Comparison of ENCODE assay signal across 21 cellular contexts in genomic region chr20:44686934-44687333, GRCh38. TPM values are rescaled to one million over a fixed set of nuclear protein-coding genes. Genes with fewer than 3 reads are reported as not detected.
DNase-seq lines count a peak whose midpoint lies in the region; ATAC-seq, FAIRE-seq and TF ChIP-seq lines count a peak whose summit lies in the region.
"Had no signal": no experiment of that assay in that cellular context is flagged by ENCODE, and none has a peak within 500 bp of the region (broad histone marks: within the 10 kb centered on the region; RNA-seq: fewer than 3 reads in every experiment).

No MANE protein-coding gene starts in this region.

- H2BK15ac ChIP-seq in IMR-90 (ENCODE audit: low read depth, low read length): no peak overlapping the region

- H3K9ac ChIP-seq in IMR-90 (ENCODE audit: low read depth, low read length) (no peak overlapping the region), K562 (ENCODE audit: insufficient read depth in 1 of 2, low read depth in 2 of 2, low read length in 2 of 2) (no peak overlapping the region)

- H3K4ac ChIP-seq in IMR-90 (ENCODE audit: low read depth, low read length): no peak overlapping the region

- no peak for ATAC-seq in A549
- no peak for ATAC-seq in IMR-90 (ENCODE audit: low read depth)
- no peak for ATAC-seq in K562

- H3K27ac ChIP-seq in A549 (peak overlapping the region in 1 of 2 experiments; percentile 89; a peak in 4 of 6 replicates), IMR-90 (ENCODE audit: insufficient read depth, low read length) (no peak overlapping the region), K562 (ENCODE audit: extremely low read depth, low read depth, low read length) (no peak overlapping the region)

- BruUV-seq in IMR-90 (replicated peaks; lab: Mats Ljungman, UMichigan) (no TSS peak), K562 (replicated peaks; lab: Mats Ljungman, UMichigan) (no TSS peak)

- H3K4me1 ChIP-seq in A549 (peaks cover 19% of the 10 kb centered on the region), IMR-90 (ENCODE audit: control insufficient read depth, insufficient read depth, low read length) (peaks cover 6% of the 10 kb centered on the region; the same call in 1 of the 2 replicates), K562 (replicated peaks in 1 of 2; ENCODE audit: control insufficient read depth in 2 of 2, insufficient read depth in 2 of 2, low read length in 2 of 2) (no peaks in the 10 kb centered on the region; a peak in 1 of 5 replicates)

- H3K79me1 ChIP-seq in IMR-90 (ENCODE audit: low read depth in 1 of 2, low read length in 2 of 2): no peaks in the 10 kb centered on the region

- H3K4me3 ChIP-seq in A549 (no peak overlapping the region), IMR-90 (ENCODE audit: insufficient read depth, low read depth, low read length) (no peak overlapping the region), K562 (no peak overlapping the region)

- H3K36me3 ChIP-seq in IMR-90 (ENCODE audit: control insufficient read depth, insufficient read depth, low read length): no peaks in the 10 kb centered on the region
- H3K36me3 ChIP-seq in K562 (ENCODE audit: control insufficient read depth, insufficient read depth, low read length): no peaks in the 10 kb centered on the region

- H3K56ac ChIP-seq in IMR-90 (ENCODE audit: extremely low read depth, insufficient read depth, low read length): no peak overlapping the region

- H3K18ac ChIP-seq in IMR-90 (ENCODE audit: low read depth, low read length): no peak overlapping the region

- H2AFZ ChIP-seq in IMR-90 (replicated peaks; ENCODE audit: low read length, poor library complexity) (no peak overlapping the region), K562 (ENCODE audit: low read depth, low read length) (no peak overlapping the region)

- TF ChIP-seq CTCF in A549 (IDR thresholded peaks at IDR 0.05) (no peak), IMR-90 (conservative IDR thresholded peaks at IDR 0.05; ENCODE audit: low read depth, low read length) (no peak), K562 (IDR thresholded peaks at IDR 0.05 in 2 of 3, conservative IDR thresholded peaks at IDR 0.05 in 1 of 3; ENCODE audit: insufficient read depth in 2 of 3, low read depth in 1 of 3, low read length in 3 of 3) (no peak)

- no peak overlapping the region for H2AK9ac ChIP-seq in IMR-90 (replicated peaks; ENCODE audit: low read depth, low read length, poor library complexity)

- H3K9me3 ChIP-seq in A549 (peaks cover 19% of the 10 kb centered on the region), IMR-90 (ENCODE audit: control insufficient read depth, insufficient read depth, low read length) (peaks cover 1% of the 10 kb centered on the region; the same call in 1 of the 2 replicates), K562 (replicated peaks; ENCODE audit: control insufficient read depth, insufficient read depth, low read depth, low read length) (no peaks in the 10 kb centered on the region; the same call in 1 of the 2 replicates)

- H2BK20ac ChIP-seq in IMR-90 (ENCODE audit: low read depth, low read length): no peak overlapping the region

- H2BK120ac ChIP-seq in IMR-90 (ENCODE audit: low read depth, low read length): no peak overlapping the region

- CTCF ChIA-PET in A549 (lab: Yijun Ruan, JAX): interaction anchor here (5.4 to 11.0 kb wide), 2 partner anchors 16 to 38 kb away, joined by 58 to 525 read pairs; partner anchors contain the start of gene CCN5
- CTCF ChIA-PET in IMR-90 (lab: Yijun Ruan, JAX): interaction anchor here (0.9 kb wide), 1 partner anchor 16 kb away, joined by 3 read pairs; no protein-coding TSS in a partner anchor
- CTCF ChIA-PET in K562 (lab: Yijun Ruan, JAX; ENCODE audit: low intra/inter-chr PET ratio): interaction anchor here (5.8 kb wide), 1 partner anchor 46 kb away, joined by 58 read pairs; no protein-coding TSS in a partner anchor

- in situ Hi-C loops in IMR-90 (cut with MboI; ENCODE audit: low sequenced_read_pairs) (loop anchor here (5.0 to 10.0 kb wide), 2 partner anchors 45 to 178 kb away; no protein-coding TSS in a partner anchor), K562 (cut with MboI) (loop anchor here (5.0 kb wide), 2 partner anchors 55 to 180 kb away; no protein-coding TSS in a partner anchor)

- TF ChIP-seq EP300 in A549 (IDR thresholded peaks at IDR 0.05) (no peak), K562 (IDR thresholded peaks at IDR 0.05; ENCODE audit: low read length) (no peak)

- TF ChIP-seq POLR2A in A549 (IDR thresholded peaks at IDR 0.05; ENCODE audit: low read length): no peak
- TF ChIP-seq POLR2A in IMR-90 (IDR thresholded peaks at IDR 0.05; ENCODE audit: low read depth, low read length): no peak
- no peak for TF ChIP-seq POLR2A in K562 (conservative IDR thresholded peaks at IDR 0.05)

- FAIRE-seq in A549 (lab: Jason Lieb, UNC): no peak
- no peak for FAIRE-seq in K562 (lab: Jason Lieb, UNC)
- FAIRE-seq: GM12891, GM18507 had no signal

- TF ChIP-seq RAD21 in A549 (conservative IDR thresholded peaks at IDR 0.05 in 1 of 2, IDR thresholded peaks at IDR 0.05 in 1 of 2) (no peak), IMR-90 (IDR thresholded peaks at IDR 0.05; ENCODE audit: low read length) (no peak), K562 (CRISPR knock-in tag; conservative IDR thresholded peaks at IDR 0.05 in 1 of 2, IDR thresholded peaks at IDR 0.05 in 1 of 2) (no peak)

- dilution Hi-C loops in IMR-90 (cut with HindIII; ENCODE audit: low sequenced_read_pairs, unreplicated experiment): no loop called here

- no peak overlapping the region for H4K8ac ChIP-seq in IMR-90 (ENCODE audit: low read depth in 2 of 2, low read length in 2 of 2)

- H2AK5ac ChIP-seq in IMR-90 (ENCODE audit: low read depth, low read length): no peak overlapping the region

- no peak overlapping the region for H4K91ac ChIP-seq in IMR-90 (ENCODE audit: insufficient read depth, low read depth, low read length)

- POLR2A ChIA-PET in A549 (lab: Yijun Ruan, JAX): no interaction called here
- POLR2A ChIA-PET in IMR-90 (lab: Charles Lee; ENCODE audit: unreplicated experiment): no interaction called here
- POLR2A ChIA-PET in K562 (lab: Yijun Ruan, JAX): no interaction called here

- no peaks in the 10 kb centered on the region for H3K79me2 ChIP-seq in K562 (ENCODE audit: control insufficient read depth, insufficient read depth, low read length)

- H4K20me1 ChIP-seq in IMR-90 (ENCODE audit: insufficient read depth, low read length) (no peaks in the 10 kb centered on the region), K562 (replicated peaks; ENCODE audit: control insufficient read depth, insufficient read depth, low read length) (no peaks in the 10 kb centered on the region; the same call in 1 of the 2 replicates)

- H3K14ac ChIP-seq in IMR-90 (replicated peaks; ENCODE audit: low read depth, low read length): no peak overlapping the region

- H3K27me3 ChIP-seq in IMR-90 (ENCODE audit: control insufficient read depth, insufficient read depth, low read length): peaks cover 9% of the 10 kb centered on the region
- peaks cover 13 to 24% of the 10 kb centered on the region in 2 experiments; a peak in 4 of 5 replicates for H3K27me3 ChIP-seq in K562 (ENCODE audit: control insufficient read depth in 2 of 2, insufficient read depth in 2 of 2, low read length in 2 of 2)

- no peak overlapping the region for H4K5ac ChIP-seq in IMR-90 (ENCODE audit: low read depth, low read length)

- intact Hi-C loops in IMR-90 (cut with micrococcal nuclease) (no loop called here), K562 (cut with micrococcal nuclease) (no loop called here)

- DNase-seq in A549 (ENCODE audit: low read depth in 1 of 2, low spot score in 1 of 2) (no peak), IMR-90 (no peak), K562 (ENCODE audit: extremely low read depth in 1 of 4, low spot score in 3 of 4) (no peak), kidney glomerular epithelial cell (lab: John Stamatoyannopoulos, UW) (no peak), NCI-H1930 (lab: John Stamatoyannopoulos, UW) (no peak)
- DNase-seq in activated CD4-positive, alpha-beta T cell treated with anti-CD3 and anti-CD28 coated beads, Interleukin-2, amount 50 U/mL, for 48 hours: no peak
- DNase-seq: 8988T; C1 segment of cervical spinal cord; Calu3; CD4-positive, alpha-beta memory T cell; COR-L47; DMS53; DMS79 treated with DMSO at 0.1 percent for 48 hours; GF-D8; GOT3; H7; HCEC 1CT had no signal

- 88% methylated on average over 4 of the region's 4 CpGs for WGBS in A549 (ENCODE audit: missing lambda C conversion rate)
- WGBS in IMR-90 (ENCODE audit: extremely low coverage in 2 of 2, insufficient read length in 1 of 2), 2 experiments: 75% methylated on average over 3 of the region's 4 CpGs; no CpG with 5 or more reads in 1 of the 2 experiments
- 0% methylated on average over 4 of the region's 4 CpGs for WGBS in K562 (ENCODE audit: insufficient coverage, low coverage, missing lambda C conversion rate)

- H3K9me1 ChIP-seq in IMR-90 (ENCODE audit: insufficient read depth, low read length) (no peaks in the 10 kb centered on the region), K562 (ENCODE audit: control insufficient read depth, insufficient read depth, low read length) (no peaks in the 10 kb centered on the region)

- H3K23ac ChIP-seq in IMR-90 (ENCODE audit: low read depth, low read length): no peak overlapping the region

- no peak overlapping the region for H2BK5ac ChIP-seq in IMR-90 (ENCODE audit: low read depth, low read length, poor library complexity, severe bottlenecking)

- H3K4me2 ChIP-seq in A549: no peak overlapping the region
- no peak overlapping the region for H3K4me2 ChIP-seq in IMR-90 (ENCODE audit: low read depth, low read length)
- no peak overlapping the region for H3K4me2 ChIP-seq in K562 (ENCODE audit: insufficient read depth, low read length)

RNA-seq across cellular contexts. Expression of gene CCN5, which starts 28.2 kb away (rescaled TPM):
- polyA plus RNA-seq in A549 (2011; rRNA removed) (9.9 and 10.1 TPM in 2 replicates), A549 (2017; fragmentation: RNase III; extraction: RNeasy Plus Mini Kit Qiagen cat#74134 plus additional on column Dnase treatment) (11.1 to 13.9 TPM (median 12.3 TPM) in 3 replicates), IMR-90 (2012; rRNA removed) (not detected in 2 replicates), K562 (2011; rRNA removed) (not detected in 2 replicates), K562 (2014; fragmentation: Illumina TruSeq; extraction: Trizol) (not detected in 2 replicates), K562 (2014; fragmentation: Nextera tagmentation; extraction: Ambion mirVana) (not detected), K562 (2014; rRNA removed) (not detected in 2 replicates)
- 32.0 and 52.5 TPM in 2 replicates for polyA plus RNA-seq in A549 (2012; cell fraction: cytosol; rRNA removed)
- polyA plus RNA-seq in A549 (2012; cell fraction: nucleus; rRNA removed): 59.4 and 69.8 TPM in 2 replicates
- polyA minus RNA-seq in A549 (2011; rRNA and poly(A)+ RNA removed): 4.5 and 6.9 TPM in 2 replicates
- total RNA-seq in IMR-90 (2012; rRNA removed) (not detected in 2 replicates), K562 (2014; rRNA removed) (not detected in 2 replicates), K562 (2014; rRNA removed; fragmentation: Illumina TruSeq; extraction: Trizol) (not detected in 2 replicates), K562 (2015; rRNA removed; fragmentation: Illumina TruSeq; extraction: Trizol) (not detected in 2 replicates), K562 (2021) (not detected in 2 replicates)
- 0.12 TPM in 1 of 2 replicates, not detected in the other for polyA plus RNA-seq in IMR-90 (2012; cell fraction: cytosol; rRNA removed)
- polyA plus RNA-seq in IMR-90 (2012; cell fraction: nucleus; rRNA removed; ENCODE audit: low replicate concordance): 0.02 and 0.13 TPM in 2 replicates
- total RNA-seq in K562 (2011; cell fraction: chromatin; rRNA removed; ENCODE audit: low replicate concordance): not detected in 2 replicates
- not detected in 2 replicates for total RNA-seq in K562 (2011; cell fraction: nucleolus; rRNA removed)
- not detected in 2 replicates for total RNA-seq in K562 (2011; cell fraction: nucleoplasm; rRNA removed)
- polyA plus RNA-seq in K562 (2011; cell fraction: cytosol; rRNA removed): not detected in 2 replicates
- polyA plus RNA-seq in K562 (2011; cell fraction: nucleus; rRNA removed): not detected in 2 replicates
- 0.07 TPM in 1 of 2 replicates, not detected in the other for polyA plus RNA-seq in K562 (2012)
- not detected in 2 replicates for polyA minus RNA-seq in K562 (2011; rRNA and poly(A)+ RNA removed)
- 2.9 and 3.7 TPM in 2 replicates for polyA minus RNA-seq in K562 (2011; cell fraction: cytosol; rRNA and poly(A)+ RNA removed)
- polyA minus RNA-seq in K562 (2011; cell fraction: nucleus; rRNA and poly(A)+ RNA removed): 0.56 and 0.81 TPM in 2 replicates
- total RNA-seq: A673; CD4-positive, alpha-beta memory T cell; Daoy; H7 had no signal
- polyA plus RNA-seq: CD4-positive, alpha-beta memory T cell had no signal

RNA-seq across cellular contexts. Expression of gene ADA, which starts 35.4 kb away (rescaled TPM):
- polyA plus RNA-seq in A549 (2011; rRNA removed) (46.7 and 48.1 TPM in 2 replicates), A549 (2017; fragmentation: RNase III; extraction: RNeasy Plus Mini Kit Qiagen cat#74134 plus additional on column Dnase treatment) (34.5 to 37.5 TPM (median 36.9 TPM) in 3 replicates), IMR-90 (2012; rRNA removed) (11.0 and 11.6 TPM in 2 replicates), K562 (2011; rRNA removed) (26.1 and 26.8 TPM in 2 replicates), K562 (2014; fragmentation: Illumina TruSeq; extraction: Trizol) (6.8 and 7.2 TPM in 2 replicates), K562 (2014; fragmentation: Nextera tagmentation; extraction: Ambion mirVana) (1 to 10 TPM; 2.4 to 3.6 TPM), K562 (2014; rRNA removed) (8.9 and 10.9 TPM in 2 replicates)
- polyA plus RNA-seq in A549 (2012; cell fraction: cytosol; rRNA removed): 72.5 and 87.8 TPM in 2 replicates
- polyA plus RNA-seq in A549 (2012; cell fraction: nucleus; rRNA removed): 107 and 110 TPM in 2 replicates
- 41.1 and 43.0 TPM in 2 replicates for polyA minus RNA-seq in A549 (2011; rRNA and poly(A)+ RNA removed)
- total RNA-seq in IMR-90 (2012; rRNA removed) (6.9 and 8.1 TPM in 2 replicates), K562 (2014; rRNA removed) (4.0 and 8.2 TPM in 2 replicates), K562 (2014; rRNA removed; fragmentation: Illumina TruSeq; extraction: Trizol) (3.4 and 4.4 TPM in 2 replicates), K562 (2015; rRNA removed; fragmentation: Illumina TruSeq; extraction: Trizol) (4.6 and 5.3 TPM in 2 replicates), K562 (2021) (7.0 and 7.3 TPM in 2 replicates)
- 9.8 and 15.3 TPM in 2 replicates for polyA plus RNA-seq in IMR-90 (2012; cell fraction: cytosol; rRNA removed)
- 31.5 and 33.0 TPM in 2 replicates for polyA plus RNA-seq in IMR-90 (2012; cell fraction: nucleus; rRNA removed; ENCODE audit: low replicate concordance)
- total RNA-seq in K562 (2011; cell fraction: chromatin; rRNA removed; ENCODE audit: low replicate concordance): 5.1 and 18.6 TPM in 2 replicates
- total RNA-seq in K562 (2011; cell fraction: nucleolus; rRNA removed): 7.1 and 11.2 TPM in 2 replicates
- 5.2 and 11.3 TPM in 2 replicates for total RNA-seq in K562 (2011; cell fraction: nucleoplasm; rRNA removed)
- polyA plus RNA-seq in K562 (2011; cell fraction: cytosol; rRNA removed): 30.9 and 33.5 TPM in 2 replicates
- polyA plus RNA-seq in K562 (2011; cell fraction: nucleus; rRNA removed): 42.7 and 47.8 TPM in 2 replicates
- 5.7 and 7.4 TPM in 2 replicates for polyA plus RNA-seq in K562 (2012)
- 11.8 and 15.5 TPM in 2 replicates for polyA minus RNA-seq in K562 (2011; rRNA and poly(A)+ RNA removed)
- polyA minus RNA-seq in K562 (2011; cell fraction: cytosol; rRNA and poly(A)+ RNA removed): 8.0 and 11.6 TPM in 2 replicates
- 6.2 and 6.8 TPM in 2 replicates for polyA minus RNA-seq in K562 (2011; cell fraction: nucleus; rRNA and poly(A)+ RNA removed)

RNA-seq across cellular contexts. Expression of gene KCNK15, which starts 58.7 kb away (rescaled TPM):
- polyA plus RNA-seq in A549 (2011; rRNA removed): 0.33 and 0.49 TPM in 2 replicates
- 0.73 and 1.3 TPM in 2 replicates for polyA plus RNA-seq in A549 (2012; cell fraction: cytosol; rRNA removed)
- 0.76 and 0.90 TPM in 2 replicates for polyA plus RNA-seq in A549 (2012; cell fraction: nucleus; rRNA removed)
- 0.41 to 0.67 TPM (median 0.43 TPM) in 3 replicates for polyA plus RNA-seq in A549 (2017; fragmentation: RNase III; extraction: RNeasy Plus Mini Kit Qiagen cat#74134 plus additional on column Dnase treatment)
- polyA minus RNA-seq in A549 (2011; rRNA and poly(A)+ RNA removed): 0.58 and 0.66 TPM in 2 replicates
- total RNA-seq in IMR-90 (2012; rRNA removed): not detected in 2 replicates
- polyA plus RNA-seq in IMR-90 (2012; rRNA removed): not detected in 2 replicates
- polyA plus RNA-seq in IMR-90 (2012; cell fraction: cytosol; rRNA removed): not detected in 2 replicates
- polyA plus RNA-seq in IMR-90 (2012; cell fraction: nucleus; rRNA removed; ENCODE audit: low replicate concordance): not detected in 2 replicates
- 0.42 TPM in 1 of 2 replicates, not detected in the other for total RNA-seq in K562 (2011; cell fraction: chromatin; rRNA removed; ENCODE audit: low replicate concordance)
- total RNA-seq in K562 (2011; cell fraction: nucleolus; rRNA removed): 0.79 and 1.0 TPM in 2 replicates
- total RNA-seq in K562 (2011; cell fraction: nucleoplasm; rRNA removed): 0.66 TPM in 1 of 2 replicates, not detected in the other
- total RNA-seq in K562 (2014; rRNA removed): 0.16 and 0.23 TPM in 2 replicates
- total RNA-seq in K562 (2014; rRNA removed; fragmentation: Illumina TruSeq; extraction: Trizol): 0.10 TPM in 1 of 2 replicates, not detected in the other
- not detected in 2 replicates for total RNA-seq in K562 (2015; rRNA removed; fragmentation: Illumina TruSeq; extraction: Trizol)
- total RNA-seq in K562 (2021): 0.11 and 0.38 TPM in 2 replicates
- polyA plus RNA-seq in K562 (2011; rRNA removed): 0.03 TPM in 1 of 2 replicates, not detected in the other
- 0.01 and 0.10 TPM in 2 replicates for polyA plus RNA-seq in K562 (2011; cell fraction: cytosol; rRNA removed)
- polyA plus RNA-seq in K562 (2011; cell fraction: nucleus; rRNA removed): not detected in 2 replicates
- polyA plus RNA-seq in K562 (2012): 0.21 and 0.79 TPM in 2 replicates
- polyA plus RNA-seq in K562 (2014; fragmentation: Illumina TruSeq; extraction: Trizol): 0.07 TPM in 1 of 2 replicates, not detected in the other
- polyA plus RNA-seq in K562 (2014; fragmentation: Nextera tagmentation; extraction: Ambion mirVana): not detected
- 0.30 TPM in 1 of 2 replicates, not detected in the other for polyA plus RNA-seq in K562 (2014; rRNA removed)
- polyA minus RNA-seq in K562 (2011; rRNA and poly(A)+ RNA removed): 0.07 TPM in 1 of 2 replicates, not detected in the other
- polyA minus RNA-seq in K562 (2011; cell fraction: cytosol; rRNA and poly(A)+ RNA removed): 0.64 TPM in 1 of 2 replicates, not detected in the other
- 0.33 and 0.67 TPM in 2 replicates for polyA minus RNA-seq in K562 (2011; cell fraction: nucleus; rRNA and poly(A)+ RNA removed)
- total RNA-seq: A673; CD4-positive, alpha-beta memory T cell; Daoy had no signal
- polyA plus RNA-seq: CD4-positive, alpha-beta memory T cell had no signal

Comparison
In these comparisons a context has a peak if more than half of its experiments do, and no peak if none do; other contexts are left out.
1. RNA of gene CCN5, which starts 28.2 kb away (polyA plus RNA-seq): 9.9 to 69.8 TPM in A549; 0.02 to 0.13 TPM in IMR-90 and 0.07 TPM in K562; every median in the first group is over 4 times any median in the second.
2. Of the 35 proteins assayed by ChIP-seq in both K562 and A549: peak only in K562: none; only in A549: none; in both: CEBPB; in neither: 34.